1 cellular context compared by ENCODE assay signal in the genomic region with DNA sequence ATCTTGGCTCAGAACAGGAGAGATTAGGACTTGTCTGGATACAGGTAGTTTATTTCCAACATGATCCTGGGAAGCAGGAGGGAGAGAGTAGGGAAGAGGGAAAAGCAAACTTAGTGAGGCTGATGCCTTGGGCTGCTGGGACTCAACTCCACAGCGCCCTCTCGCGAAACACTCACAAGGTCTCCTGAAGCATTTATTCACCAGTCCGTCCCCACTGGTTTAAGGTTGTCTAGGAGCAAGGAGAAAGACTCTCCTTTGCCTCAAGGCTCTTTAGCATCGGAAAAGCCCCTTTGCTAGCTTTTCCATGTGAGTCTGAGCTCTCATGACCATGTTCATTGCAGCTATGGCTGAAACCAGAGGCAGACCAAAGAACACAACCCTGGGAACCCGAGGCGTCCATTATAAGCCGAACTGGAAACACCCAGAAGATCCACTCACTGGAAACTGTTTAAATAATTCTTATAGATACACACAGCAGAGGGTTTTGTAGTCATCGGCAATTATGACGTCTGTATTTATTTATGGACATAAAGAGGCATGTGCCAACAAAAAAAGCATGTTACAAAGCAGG.
TF ChIP-seq lines count a peak whose summit lies in the region.

No MANE protein-coding gene starts in this region.

TF ChIP-seq in GM23338, 12 proteins besides CTCF, POLR2A, EP300 and RAD21 (continued from another document):
- TF ChIP-seq ZNF462 (CRISPR knock-in tag; IDR thresholded peaks at IDR 0.05): no peak
